22 cellular contexts compared by ENCODE assay signal in genomic region chr6:111909238-111909637, GRCh38.
"Had no signal": no experiment of that assay in that cellular context is flagged by ENCODE, and none has a peak within 500 bp of the region (broad histone marks: within the 10 kb centered on the region; RNA-seq: fewer than 3 reads in every experiment).

No MANE protein-coding gene starts in this region.

- H3K27me3 Mint-ChIP-seq: activated CD8-positive, alpha-beta T cell treated with anti-CD3 and anti-CD28 coated beads for 36 hours; activated T-helper 17 cell treated with anti-CD3 and anti-CD28 coated beads, Interleukin-2, amount 50 U/mL, for 72 hours; stimulated activated naive B cell treated with anti-CD40 and anti-IgM and Interleukin-4, amounts not matched to agents 10 μg/mL and 1 μg/mL and 100 μg/mL, for 72 hours had no signal

- H3K27me3 ChIP-seq: neutrophil, sigmoid colon, upper lobe of right lung had no signal

- ATAC-seq: activated CD8-positive, alpha-beta T cell treated with anti-CD3 and anti-CD28 coated beads for 36 hours; activated T-helper 17 cell treated with anti-CD3 and anti-CD28 coated beads, Interleukin-2, amount 50 U/mL, for 72 hours; mucosa of descending colon; stimulated activated naive B cell treated with anti-CD40 and anti-IgM and Interleukin-4, amounts not matched to agents 10 μg/mL and 1 μg/mL and 100 μg/mL, for 72 hours; upper lobe of right lung had no signal

- DNase-seq: activated CD4-positive, alpha-beta T cell treated with anti-CD3 and anti-CD28 coated beads for 48 hours; activated CD4-positive, CD25-positive, alpha-beta regulatory T cell; activated CD8-positive, alpha-beta T cell treated with anti-CD3 and anti-CD28 coated beads for 36 hours; activated naive CD4-positive, alpha-beta T cell treated with Interleukin-2 at 50 U/mL for 16 hours; activated naive CD8-positive, alpha-beta T cell treated with anti-CD3 and anti-CD28 coated beads, Interleukin-2, amount 10 ng/mL, durations not matched to agents 7 days and 5 days; activated T-cell treated with anti-CD3 and anti-CD28 coated beads, Interleukin-2, amount 50 U/mL, for 1 hour; amygdala; foreskin melanocyte; immature natural killer cell; kidney glomerular epithelial cell; left ventricle myocardium inferior; mammary epithelial cell; mucosa of descending colon; naive B cell; sigmoid colon; stimulated activated naive B cell treated with anti-CD40 and anti-IgM and Interleukin-4, amounts not matched to agents 10 μg/mL and 1 μg/mL and 100 μg/mL, for 72 hours; T-helper 9 cell; upper lobe of right lung had no signal

- H3K4me1 ChIP-seq: left ventricle myocardium inferior, parathyroid adenoma, sigmoid colon, upper lobe of right lung had no signal

- H3K9me3 Mint-ChIP-seq: activated T-helper 17 cell treated with anti-CD3 and anti-CD28 coated beads, Interleukin-2, amount 50 U/mL, for 72 hours; stimulated activated naive B cell treated with anti-CD40 and anti-IgM and Interleukin-4, amounts not matched to agents 10 μg/mL and 1 μg/mL and 100 μg/mL, for 72 hours had no signal

- H3K36me3 Mint-ChIP-seq: immature natural killer cell; naive B cell; stimulated activated naive B cell treated with anti-CD40 and anti-IgM and Interleukin-4, amounts not matched to agents 10 μg/mL and 1 μg/mL and 100 μg/mL, for 72 hours had no signal

- H3K36me3 ChIP-seq: left ventricle myocardium inferior, neutrophil, sigmoid colon, thoracic aorta, upper lobe of right lung had no signal

- H2AFZ ChIP-seq: parathyroid adenoma had no signal

- H3K4me3 Mint-ChIP-seq: activated CD8-positive, alpha-beta T cell treated with anti-CD3 and anti-CD28 coated beads for 36 hours; activated naive CD8-positive, alpha-beta T cell treated with anti-CD3 and anti-CD28 coated beads, Interleukin-2, amount 10 ng/mL, durations not matched to agents 7 days and 5 days; activated T-helper 17 cell treated with anti-CD3 and anti-CD28 coated beads, Interleukin-2, amount 50 U/mL, for 72 hours; immature natural killer cell; naive B cell; stimulated activated naive B cell treated with anti-CD40 and anti-IgM and Interleukin-4, amounts not matched to agents 10 μg/mL and 1 μg/mL and 100 μg/mL, for 72 hours had no signal

- H3K4me1 Mint-ChIP-seq: activated naive CD8-positive, alpha-beta T cell treated with anti-CD3 and anti-CD28 coated beads, Interleukin-2, amount 10 ng/mL, durations not matched to agents 7 days and 5 days; activated T-helper 17 cell treated with anti-CD3 and anti-CD28 coated beads, Interleukin-2, amount 50 U/mL, for 72 hours; immature natural killer cell; naive B cell; stimulated activated naive B cell treated with anti-CD40 and anti-IgM and Interleukin-4, amounts not matched to agents 10 μg/mL and 1 μg/mL and 100 μg/mL, for 72 hours had no signal

- H3K4me3 ChIP-seq: left ventricle myocardium inferior, mucosa of descending colon, sigmoid colon, thoracic aorta, upper lobe of right lung had no signal

- H3K27ac ChIP-seq: left ventricle myocardium inferior, neutrophil, parathyroid adenoma, sigmoid colon, thoracic aorta, upper lobe of right lung had no signal

- H3K79me2 ChIP-seq: parathyroid adenoma had no signal

- H3K9ac ChIP-seq: parathyroid adenoma had no signal

- H3K27ac Mint-ChIP-seq: activated CD8-positive, alpha-beta T cell treated with anti-CD3 and anti-CD28 coated beads for 36 hours; activated naive CD8-positive, alpha-beta T cell treated with anti-CD3 and anti-CD28 coated beads, Interleukin-2, amount 10 ng/mL, durations not matched to agents 7 days and 5 days; activated T-helper 17 cell treated with anti-CD3 and anti-CD28 coated beads, Interleukin-2, amount 50 U/mL, for 72 hours; immature natural killer cell; stimulated activated naive B cell treated with anti-CD40 and anti-IgM and Interleukin-4, amounts not matched to agents 10 μg/mL and 1 μg/mL and 100 μg/mL, for 72 hours had no signal

- H3K9me3 ChIP-seq: left ventricle myocardium inferior, mucosa of descending colon, neutrophil, sigmoid colon, thoracic aorta, upper lobe of right lung had no signal
